22 cellular contexts compared by ENCODE assay signal in genomic region chr1:18553388-18553787, GRCh38.
"Had no signal": no experiment of that assay in that cellular context is flagged by ENCODE, and none has a peak within 500 bp of the region (broad histone marks: within the 10 kb centered on the region; RNA-seq: fewer than 3 reads in every experiment).

No MANE protein-coding gene starts in this region.

- H3K36me3 ChIP-seq: esophagus squamous epithelium, gastrocnemius medialis, heart right ventricle, left lung, lower lobe of right lung had no signal

- H3K4me3 ChIP-seq: coronary artery, dorsolateral prefrontal cortex, esophagus squamous epithelium, gastrocnemius medialis, heart right ventricle, left lung, lower lobe of right lung, mucosa of descending colon had no signal

- H3K27ac Mint-ChIP-seq: mesothelial cell of epicardium had no signal

- H3K36me3 Mint-ChIP-seq: mesothelial cell of epicardium had no signal

- H3K9me3 ChIP-seq: esophagus squamous epithelium, gastrocnemius medialis, heart right ventricle, left lung, lower lobe of right lung, mucosa of descending colon had no signal

- H3K9me3 Mint-ChIP-seq: mesothelial cell of epicardium had no signal

- DNase-seq: dermis blood vessel endothelial cell; dorsolateral prefrontal cortex; effector CD4-positive, alpha-beta T cell; effector memory CD4-positive, alpha-beta T cell; erythroblast; esophagus squamous epithelium; foreskin fibroblast; foreskin melanocyte; gastrocnemius medialis; glutamatergic neuron; head of caudate nucleus; heart right ventricle; hippocampal formation; left cardiac atrium; left lung; left ventricle myocardium superior; lower lobe of right lung; mesenchymal stem cell; mucosa of descending colon had no signal

- H3K27ac ChIP-seq: coronary artery, dorsolateral prefrontal cortex, epithelial cell of prostate, esophagus squamous epithelium, gastrocnemius medialis, heart right ventricle, left lung, lower lobe of right lung had no signal

- H3K4me3 Mint-ChIP-seq: mesothelial cell of epicardium had no signal

- H3K4me1 ChIP-seq: gastrocnemius medialis, left lung had no signal
